31 cellular contexts compared by ENCODE assay signal in genomic region chr12:49041881-49042484, GRCh38. TPM values are rescaled to one million over a fixed set of nuclear protein-coding genes. Genes with fewer than 3 reads are reported as not detected.
A peak's percentile ranks its signal among the peaks of the same experiment; 100 is the strongest.
DNase-seq lines count a peak whose midpoint lies in the region; ATAC-seq and TF ChIP-seq lines count a peak whose summit lies in the region.
"Had no signal": no experiment of that assay in that cellular context is flagged by ENCODE, and none has a peak within 500 bp of the region (broad histone marks: within the 10 kb centered on the region; RNA-seq: fewer than 3 reads in every experiment).

No MANE protein-coding gene starts in this region.

- H3K27me3 ChIP-seq in IMR-90 (ENCODE audit: control insufficient read depth, insufficient read depth, low read length) (no peaks in the 10 kb centered on the region), osteoblast (ENCODE audit: insufficient read depth, low read length) (no peaks in the 10 kb centered on the region)
- H3K27me3 ChIP-seq: esophagus muscularis mucosa, upper lobe of left lung had no signal

- H3K79me1 ChIP-seq in IMR-90 (ENCODE audit: low read depth in 1 of 2, low read length in 2 of 2): peaks cover 26 to 45% of the 10 kb centered on the region in 2 experiments

- dilution Hi-C loops in IMR-90 (cut with HindIII; ENCODE audit: low sequenced_read_pairs, unreplicated experiment): no loop called here

- H3K4ac ChIP-seq in IMR-90 (ENCODE audit: low read depth, low read length): no peak overlapping the region

- no peak overlapping the region for H3K18ac ChIP-seq in IMR-90 (ENCODE audit: low read depth, low read length)

- DNase-seq in activated naive CD4-positive, alpha-beta T cell treated with anti-CD3 and anti-CD28 coated beads, Interleukin-2, amount 10 ng/mL, durations not matched to agents 7 days and 5 days: no peak
- no peak for DNase-seq in activated naive CD4-positive, alpha-beta T cell (lab: John Stamatoyannopoulos, UW)
- DNase-seq in IMR-90 (no peak), osteoblast (ENCODE audit: insufficient read length, low spot score, missing footprints) (peak; percentile 86), medulla oblongata (ENCODE audit: extremely low spot score) (no peak), cerebellar nuclear complex (lab: John Stamatoyannopoulos, UW) (no peak), SW480 (ENCODE audit: low spot score) (no peak)
- no peak for DNase-seq in central memory CD8-positive, alpha-beta T cell (ENCODE audit: low spot score in 2 of 2)
- DNase-seq: activated CD4-positive, alpha-beta memory T cell treated with anti-CD3 and anti-CD28 coated beads for 36 hours; activated CD4-positive, CD25-positive, alpha-beta regulatory T cell treated with anti-CD3 and anti-CD28 coated beads, Interleukin-2, amount 50 U/mL, for 72 hours; anterior cingulate cortex; CD4-positive, CD25-positive, alpha-beta regulatory T cell; cortex of kidney; DND-41; endodermal cell; foreskin fibroblast; natural killer cell; NCI-H1048; NCI-H2107; occipital lobe; stimulated activated CD4-positive, alpha-beta T cell treated with anti-CD3 and anti-CD28 coated beads, Interleukin-15, amount 100 ng/mL, for 24 hours; T-helper 17 cell; upper lobe of left lung had no signal

- in situ Hi-C loops in IMR-90 (cut with MboI; ENCODE audit: low sequenced_read_pairs): no loop called here

- no peak overlapping the region for H4K91ac ChIP-seq in IMR-90 (ENCODE audit: insufficient read depth, low read depth, low read length)

- ATAC-seq in IMR-90 (ENCODE audit: low read depth): no peak
- ATAC-seq in central memory CD8-positive, alpha-beta T cell (replicated peaks; ENCODE audit: extremely low read depth, poor library complexity, severe bottlenecking): no peak
- ATAC-seq: activated naive CD4-positive, alpha-beta T cell treated with anti-CD3 and anti-CD28 coated beads, Interleukin-2, amount 50 U/mL, for 72 hours; activated T-helper 17 cell treated with anti-CD3 and anti-CD28 coated beads, Interleukin-2, amount 50 U/mL, for 72 hours; natural killer cell; Right ventricle myocardium inferior; SK-N-SH treated with all-trans-retinoic acid at 6 μM for 48 hours; stimulated activated effector memory CD8-positive, alpha-beta T cell treated with anti-CD3 and anti-CD28 coated beads, Interleukin-12 subunit alpha, Interleukin-12 subunit beta, amount 100 ng/mL, for 72 hours; T-helper 17 cell had no signal

- H3K4me3 Mint-ChIP-seq in activated naive CD4-positive, alpha-beta T cell treated with anti-CD3 and anti-CD28 coated beads, Interleukin-2, amount 10 ng/mL, durations not matched to agents 7 days and 5 days: no peak overlapping the region
- no peak overlapping the region for H3K4me3 Mint-ChIP-seq in central memory CD8-positive, alpha-beta T cell
- H3K4me3 Mint-ChIP-seq: activated CD4-positive, alpha-beta memory T cell treated with anti-CD3 and anti-CD28 coated beads for 36 hours; activated T-helper 17 cell treated with anti-CD3 and anti-CD28 coated beads, Interleukin-2, amount 50 U/mL, for 72 hours; CD4-positive, CD25-positive, alpha-beta regulatory T cell; endodermal cell; IgD-negative memory B cell; natural killer cell; stimulated activated effector memory CD8-positive, alpha-beta T cell treated with anti-CD3 and anti-CD28 coated beads, Interleukin-12 subunit alpha, Interleukin-12 subunit beta, amount 100 ng/mL, for 72 hours; T-helper 17 cell had no signal

- no peak overlapping the region for H3K56ac ChIP-seq in IMR-90 (ENCODE audit: extremely low read depth, insufficient read depth, low read length)

- no peak overlapping the region for H2BK5ac ChIP-seq in IMR-90 (ENCODE audit: low read depth, low read length, poor library complexity, severe bottlenecking)

- H3K9me3 Mint-ChIP-seq in activated naive CD4-positive, alpha-beta T cell treated with anti-CD3 and anti-CD28 coated beads, Interleukin-2, amount 10 ng/mL, durations not matched to agents 7 days and 5 days: no peaks in the 10 kb centered on the region
- H3K9me3 Mint-ChIP-seq in central memory CD8-positive, alpha-beta T cell: no peaks in the 10 kb centered on the region
- H3K9me3 Mint-ChIP-seq: activated CD4-positive, alpha-beta memory T cell treated with anti-CD3 and anti-CD28 coated beads for 36 hours; activated naive CD4-positive, alpha-beta T cell treated with anti-CD3 and anti-CD28 coated beads, Interleukin-2, amount 50 U/mL, for 72 hours; activated T-helper 17 cell treated with anti-CD3 and anti-CD28 coated beads, Interleukin-2, amount 50 U/mL, for 72 hours; CD4-positive, CD25-positive, alpha-beta regulatory T cell; endodermal cell; IgD-negative memory B cell; natural killer cell; stimulated activated effector memory CD8-positive, alpha-beta T cell treated with anti-CD3 and anti-CD28 coated beads, Interleukin-12 subunit alpha, Interleukin-12 subunit beta, amount 100 ng/mL, for 72 hours had no signal

- H3K4me3 ChIP-seq in IMR-90 (ENCODE audit: insufficient read depth, low read depth, low read length): no peak overlapping the region
- H3K4me3 ChIP-seq in osteoblast (ENCODE audit: insufficient read depth, low read length): no peak overlapping the region
- H3K4me3 ChIP-seq: A549, esophagus muscularis mucosa, upper lobe of left lung had no signal

- H3K9ac ChIP-seq in IMR-90 (ENCODE audit: low read depth, low read length): no peak overlapping the region

- intact Hi-C loops in IMR-90 (cut with micrococcal nuclease): no loop called here

- no peak overlapping the region for H4K5ac ChIP-seq in IMR-90 (ENCODE audit: low read depth, low read length)

- no peak for TF ChIP-seq RAD21 in IMR-90 (IDR thresholded peaks at IDR 0.05; ENCODE audit: low read length)

- no peak overlapping the region for H3K14ac ChIP-seq in IMR-90 (replicated peaks; ENCODE audit: low read depth, low read length)

- no peaks in the 10 kb centered on the region for H3K9me3 ChIP-seq in IMR-90 (ENCODE audit: control insufficient read depth, insufficient read depth, low read length)
- H3K9me3 ChIP-seq in osteoblast (ENCODE audit: low read depth, low read length): no peaks in the 10 kb centered on the region
- H3K9me3 ChIP-seq: A549, esophagus muscularis mucosa, upper lobe of left lung had no signal

- POLR2A ChIA-PET in IMR-90 (lab: Charles Lee; ENCODE audit: unreplicated experiment): no interaction called here

- H3K36me3 Mint-ChIP-seq in activated naive CD4-positive, alpha-beta T cell treated with anti-CD3 and anti-CD28 coated beads, Interleukin-2, amount 10 ng/mL, durations not matched to agents 7 days and 5 days: peaks cover 74% of the 10 kb centered on the region
- H3K36me3 Mint-ChIP-seq in central memory CD8-positive, alpha-beta T cell (ENCODE audit: insufficient read depth): peaks cover 68% of the 10 kb centered on the region

- H3K4me1 ChIP-seq in IMR-90 (ENCODE audit: control insufficient read depth, insufficient read depth, low read length): no peaks in the 10 kb centered on the region
- no peaks in the 10 kb centered on the region for H3K4me1 ChIP-seq in osteoblast (ENCODE audit: insufficient read depth, low read length)
- H3K4me1 ChIP-seq: A549, esophagus muscularis mucosa, upper lobe of left lung had no signal

- no peaks in the 10 kb centered on the region for H3K9me1 ChIP-seq in IMR-90 (ENCODE audit: insufficient read depth, low read length)

- 90% methylated on average over 1 of the region's 18 CpGs; no CpG with 5 or more reads in 1 of the 2 experiments for WGBS in IMR-90 (ENCODE audit: extremely low coverage in 2 of 2, insufficient read length in 1 of 2), 2 experiments

- CTCF ChIA-PET in activated naive CD4-positive, alpha-beta T cell treated with anti-CD3 and anti-CD28 coated beads, Interleukin-2, amount 10 ng/mL, durations not matched to agents 7 days and 5 days (lab: Charles Lee): interaction anchor here (0.7 to 2.7 kb wide), 4 partner anchors 10 to 45 kb away, joined by 3 to 18 read pairs (median 4); no protein-coding TSS in a partner anchor
- CTCF ChIA-PET in IMR-90 (lab: Yijun Ruan, JAX): no interaction called here

- H2AK9ac ChIP-seq in IMR-90 (replicated peaks; ENCODE audit: low read depth, low read length, poor library complexity): peak overlapping the region; percentile 16

- no peak overlapping the region for H3K4me2 ChIP-seq in IMR-90 (ENCODE audit: low read depth, low read length)
- H3K4me2 ChIP-seq in osteoblast (ENCODE audit: insufficient read depth, low read length): no peak overlapping the region
- H3K4me2 ChIP-seq: A549 had no signal

- H3K27ac ChIP-seq in IMR-90 (ENCODE audit: insufficient read depth, low read length) (no peak overlapping the region), osteoblast (ENCODE audit: low read depth, low read length) (no peak overlapping the region)
- H3K27ac ChIP-seq: A549, esophagus muscularis mucosa, upper lobe of left lung had no signal

- no peak overlapping the region for H2AK5ac ChIP-seq in IMR-90 (ENCODE audit: low read depth, low read length)

- H4K8ac ChIP-seq in IMR-90 (ENCODE audit: low read depth in 2 of 2, low read length in 2 of 2): no peak overlapping the region

- H2AFZ ChIP-seq in IMR-90 (replicated peaks; ENCODE audit: low read length, poor library complexity) (no peak overlapping the region), osteoblast (ENCODE audit: low read length) (no peak overlapping the region)

- H2BK120ac ChIP-seq in IMR-90 (ENCODE audit: low read depth, low read length): no peak overlapping the region

- peak overlapping the region; percentile 45 for H3K27ac Mint-ChIP-seq in activated naive CD4-positive, alpha-beta T cell treated with anti-CD3 and anti-CD28 coated beads, Interleukin-2, amount 10 ng/mL, durations not matched to agents 7 days and 5 days
- H3K27ac Mint-ChIP-seq in central memory CD8-positive, alpha-beta T cell (ENCODE audit: low read depth): peak overlapping the region; percentile 95
- H3K27ac Mint-ChIP-seq: activated CD4-positive, alpha-beta memory T cell treated with anti-CD3 and anti-CD28 coated beads for 36 hours; activated naive CD4-positive, alpha-beta T cell treated with anti-CD3 and anti-CD28 coated beads, Interleukin-2, amount 50 U/mL, for 72 hours; activated T-helper 17 cell treated with anti-CD3 and anti-CD28 coated beads, Interleukin-2, amount 50 U/mL, for 72 hours; endodermal cell; stimulated activated effector memory CD8-positive, alpha-beta T cell treated with anti-CD3 and anti-CD28 coated beads, Interleukin-12 subunit alpha, Interleukin-12 subunit beta, amount 100 ng/mL, for 72 hours had no signal

- H3K27me3 Mint-ChIP-seq in activated naive CD4-positive, alpha-beta T cell treated with anti-CD3 and anti-CD28 coated beads, Interleukin-2, amount 10 ng/mL, durations not matched to agents 7 days and 5 days: no peaks in the 10 kb centered on the region
- H3K27me3 Mint-ChIP-seq in central memory CD8-positive, alpha-beta T cell: no peaks in the 10 kb centered on the region
- H3K27me3 Mint-ChIP-seq: activated CD4-positive, alpha-beta memory T cell treated with anti-CD3 and anti-CD28 coated beads for 36 hours; activated T-helper 17 cell treated with anti-CD3 and anti-CD28 coated beads, Interleukin-2, amount 50 U/mL, for 72 hours; CD4-positive, CD25-positive, alpha-beta regulatory T cell; IgD-negative memory B cell; T-helper 17 cell had no signal

- no peak overlapping the region for H2BK20ac ChIP-seq in IMR-90 (ENCODE audit: low read depth, low read length)

- no peak overlapping the region for H2BK15ac ChIP-seq in IMR-90 (ENCODE audit: low read depth, low read length)

- peaks cover 6% of the 10 kb centered on the region for H3K4me1 Mint-ChIP-seq in activated naive CD4-positive, alpha-beta T cell treated with anti-CD3 and anti-CD28 coated beads, Interleukin-2, amount 10 ng/mL, durations not matched to agents 7 days and 5 days
- peaks cover 15% of the 10 kb centered on the region for H3K4me1 Mint-ChIP-seq in central memory CD8-positive, alpha-beta T cell
- H3K4me1 Mint-ChIP-seq: endodermal cell had no signal

- H3K23ac ChIP-seq in IMR-90 (ENCODE audit: low read depth, low read length): no peak overlapping the region

- H3K36me3 ChIP-seq in IMR-90 (ENCODE audit: control insufficient read depth, insufficient read depth, low read length) (peaks cover 90% of the 10 kb centered on the region), osteoblast (ENCODE audit: insufficient read depth, low read length) (peaks cover 89% of the 10 kb centered on the region)

- H4K20me1 ChIP-seq in IMR-90 (ENCODE audit: insufficient read depth, low read length) (peaks cover 23% of the 10 kb centered on the region; the same call in 1 of the 2 replicates), osteoblast (ENCODE audit: insufficient read depth, low read length) (peaks cover 39% of the 10 kb centered on the region)

- TF ChIP-seq POLR2A in IMR-90 (IDR thresholded peaks at IDR 0.05; ENCODE audit: low read depth, low read length): no peak

- TF ChIP-seq CTCF in IMR-90 (conservative IDR thresholded peaks at IDR 0.05; ENCODE audit: low read depth, low read length): no peak
- no peak for TF ChIP-seq CTCF in osteoblast (IDR thresholded peaks at IDR 0.05; ENCODE audit: extremely low read depth, low read depth, low read length)

- no TSS peak for BruUV-seq in IMR-90 (replicated peaks; lab: Mats Ljungman, UMichigan)

- peaks cover 8% of the 10 kb centered on the region for H3K79me2 ChIP-seq in osteoblast (ENCODE audit: insufficient read depth, low read length)

RNA-seq across cellular contexts. Expression of gene KMT2D, which starts 18.6 kb away (rescaled TPM):
- 6.6 and 10.0 TPM in 2 replicates for total RNA-seq in IMR-90 (2012; rRNA removed)
- polyA plus RNA-seq in IMR-90 (2012; rRNA removed): 24.8 and 25.2 TPM in 2 replicates
- polyA plus RNA-seq in IMR-90 (2012; cell fraction: cytosol; rRNA removed): 11.3 and 13.1 TPM in 2 replicates
- polyA plus RNA-seq in IMR-90 (2012; cell fraction: nucleus; rRNA removed; ENCODE audit: low replicate concordance): 81.4 and 106 TPM in 2 replicates
- 24.6 and 28.6 TPM in 2 replicates for total RNA-seq in osteoblast

RNA-seq across cellular contexts. Expression of gene PRKAG1, which starts 23.4 kb away (rescaled TPM):
- total RNA-seq in IMR-90 (2012; rRNA removed) (76.4 and 106 TPM in 2 replicates), osteoblast (81.3 and 89.0 TPM in 2 replicates)
- 67.8 and 81.1 TPM in 2 replicates for polyA plus RNA-seq in IMR-90 (2012; rRNA removed)
- polyA plus RNA-seq in IMR-90 (2012; cell fraction: cytosol; rRNA removed): 32.2 and 43.2 TPM in 2 replicates
- polyA plus RNA-seq in IMR-90 (2012; cell fraction: nucleus; rRNA removed; ENCODE audit: low replicate concordance): 17.6 and 73.2 TPM in 2 replicates

RNA-seq across cellular contexts. Expression of gene RHEBL1, which starts 27.8 kb away (rescaled TPM):
- total RNA-seq in IMR-90 (2012; rRNA removed) (0.56 and 0.72 TPM in 2 replicates), osteoblast (0.72 and 0.88 TPM in 2 replicates)
- 0.39 and 0.62 TPM in 2 replicates for polyA plus RNA-seq in IMR-90 (2012; rRNA removed)
- 0.49 TPM in 1 of 2 replicates, not detected in the other for polyA plus RNA-seq in IMR-90 (2012; cell fraction: cytosol; rRNA removed)
- 0.39 and 0.55 TPM in 2 replicates for polyA plus RNA-seq in IMR-90 (2012; cell fraction: nucleus; rRNA removed; ENCODE audit: low replicate concordance)

RNA-seq across cellular contexts. Expression of gene DDN, which starts 42.8 kb away (rescaled TPM):
- total RNA-seq in IMR-90 (2012; rRNA removed) (under 0.01 and 0.18 TPM in 2 replicates), osteoblast (under 0.01 and 0.29 TPM in 2 replicates)
- polyA plus RNA-seq in IMR-90 (2012; rRNA removed): 0.21 and 0.22 TPM in 2 replicates
- 0.05 and 0.10 TPM in 2 replicates for polyA plus RNA-seq in IMR-90 (2012; cell fraction: cytosol; rRNA removed)
- polyA plus RNA-seq in IMR-90 (2012; cell fraction: nucleus; rRNA removed; ENCODE audit: low replicate concordance): 0.95 and 1.1 TPM in 2 replicates
- polyA plus RNA-seq: CD4-positive, CD25-positive, alpha-beta regulatory T cell; IgD-negative memory B cell had no signal

RNA-seq across cellular contexts. Expression of gene DHH, which starts 52.6 kb away (rescaled TPM):
- under 0.01 TPM in 2 replicates for total RNA-seq in IMR-90 (2012; rRNA removed)
- polyA plus RNA-seq in IMR-90 (2012; rRNA removed): 0.01 and 0.07 TPM in 2 replicates
- polyA plus RNA-seq in IMR-90 (2012; cell fraction: cytosol; rRNA removed): 0.01 and 0.05 TPM in 2 replicates
- polyA plus RNA-seq in IMR-90 (2012; cell fraction: nucleus; rRNA removed; ENCODE audit: low replicate concordance): 0.08 and 0.25 TPM in 2 replicates
- under 0.01 TPM in 1 of 2 replicates, not detected in the other for total RNA-seq in osteoblast
- total RNA-seq: activated CD4-positive, alpha-beta memory T cell treated with anti-CD3 and anti-CD28 coated beads for 36 hours had no signal
- polyA plus RNA-seq: A549; CD4-positive, CD25-positive, alpha-beta regulatory T cell; IgD-negative memory B cell had no signal
